ENCODE assay signal across 1 cellular context in the genomic region with DNA sequence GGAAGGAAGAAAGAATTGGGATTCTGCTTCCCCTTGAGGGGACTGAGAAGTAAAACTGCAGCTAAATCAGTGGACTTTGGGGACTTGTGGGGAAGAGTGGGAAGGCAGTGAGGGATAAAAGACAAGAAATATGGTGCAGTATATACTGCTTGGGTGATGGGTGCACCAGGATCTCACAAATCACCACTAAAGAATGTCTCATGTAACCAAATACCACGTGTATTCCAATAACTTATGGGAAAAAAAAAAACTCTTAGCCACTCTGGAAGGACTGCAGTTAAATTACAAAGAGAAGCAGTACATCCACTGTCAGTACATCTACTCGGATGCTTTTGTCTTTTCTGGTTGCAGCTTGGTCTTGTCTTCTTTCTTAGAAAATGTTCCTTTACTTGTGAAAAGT.
TF ChIP-seq lines count a peak whose summit lies in the region.

No MANE protein-coding gene starts in this region.

TF ChIP-seq in IMR-90, 13 proteins besides CTCF, POLR2A, EP300 and RAD21:
- TF ChIP-seq FOS (IDR thresholded peaks at IDR 0.05; ENCODE audit: low read depth, low read length): 0 out of 2 replicates have a peak, but pooled peaks have one; percentile 15
- TF ChIP-seq BHLHE40 (IDR thresholded peaks at IDR 0.05; ENCODE audit: low read depth, low read length): no peak
- TF ChIP-seq, protein P1, sequence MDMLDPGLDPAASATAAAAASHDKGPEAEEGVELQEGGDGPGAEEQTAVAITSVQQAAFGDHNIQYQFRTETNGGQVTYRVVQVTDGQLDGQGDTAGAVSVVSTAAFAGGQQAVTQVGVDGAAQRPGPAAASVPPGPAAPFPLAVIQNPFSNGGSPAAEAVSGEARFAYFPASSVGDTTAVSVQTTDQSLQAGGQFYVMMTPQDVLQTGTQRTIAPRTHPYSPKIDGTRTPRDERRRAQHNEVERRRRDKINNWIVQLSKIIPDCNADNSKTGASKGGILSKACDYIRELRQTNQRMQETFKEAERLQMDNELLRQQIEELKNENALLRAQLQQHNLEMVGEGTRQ (IDR thresholded peaks at IDR 0.05; ENCODE audit: low read depth, low read length): peak; percentile 13; the same call in 1 of the 2 replicates
- no peak for TF ChIP-seq MAZ (IDR thresholded peaks at IDR 0.05; ENCODE audit: borderline replicate concordance, low read depth, low read length)
